7 cellular contexts compared by ENCODE assay signal in genomic region chr14:96100171-96101064, GRCh38.
DNase-seq lines count a peak whose midpoint lies in the region; ATAC-seq, FAIRE-seq and TF ChIP-seq lines count a peak whose summit lies in the region.

No MANE protein-coding gene starts in this region.

- POLR2A ChIA-PET in T-cell (lab: Charles Lee) = no interaction called here

- peak; percentile 88 for FAIRE-seq in GM12892 (lab: Jason Lieb, UNC)

- DNase-seq in GM12892 (ENCODE audit: insufficient read length) = peak; percentile 45
- peak; percentile 25 for DNase-seq in NCI-H1417 treated with DMSO at 0.1 percent for 48 hours (lab: John Stamatoyannopoulos, UW)
- peak; percentile 37 to 76 (median 59) for DNase-seq in T-cell
- DNase-seq in hippocampal formation (lab: John Stamatoyannopoulos, UW) = peak; percentile 64 to 74
- DNase-seq in stimulated activated CD4-positive, alpha-beta T cell treated with anti-CD3 and anti-CD28 coated beads, Interleukin-12 subunit alpha, Interleukin-12 subunit beta, amount 100 ng/mL, for 4 hours = peak; percentile 56

- CTCF ChIA-PET in T-cell (lab: Charles Lee) = interaction anchor here (0.5 to 1.2 kb wide), 7 partner anchors 17 to 400 kb away, joined by 3 to 13 read pairs (median 3); no protein-coding TSS in a partner anchor

- H3K27ac ChIP-seq in angular gyrus (ENCODE audit: low read depth, low read length) = peak overlapping the region; percentile 44

- H3K27ac Mint-ChIP-seq in T-cell = no peak overlapping the region

- ATAC-seq in T-cell (replicated peaks in 1 of 4) (peak; percentile 56 to 83 (median 61)), HG02970 (IDR thresholded peaks at IDR 0.05; ENCODE audit: low FRiP score, unreplicated experiment) (no peak)

- no peak for TF ChIP-seq POLR2A in GM12892 (IDR thresholded peaks at IDR 0.05; ENCODE audit: low read depth, low read length)

- H3K27me3 Mint-ChIP-seq in T-cell = peaks cover 2 to 3% of the 10 kb centered on the region in 2 donors

- H3K4me3 Mint-ChIP-seq in T-cell = no peak overlapping the region

- no peaks in the 10 kb centered on the region for H3K9me3 Mint-ChIP-seq in T-cell

- H3K36me3 Mint-ChIP-seq in T-cell = no peaks in the 10 kb centered on the region

- peaks cover 0 to 5% (median 4%) of the 10 kb centered on the region in 3 donors for H3K4me1 Mint-ChIP-seq in T-cell
